6 cellular contexts compared by ENCODE assay signal in the genomic region with DNA sequence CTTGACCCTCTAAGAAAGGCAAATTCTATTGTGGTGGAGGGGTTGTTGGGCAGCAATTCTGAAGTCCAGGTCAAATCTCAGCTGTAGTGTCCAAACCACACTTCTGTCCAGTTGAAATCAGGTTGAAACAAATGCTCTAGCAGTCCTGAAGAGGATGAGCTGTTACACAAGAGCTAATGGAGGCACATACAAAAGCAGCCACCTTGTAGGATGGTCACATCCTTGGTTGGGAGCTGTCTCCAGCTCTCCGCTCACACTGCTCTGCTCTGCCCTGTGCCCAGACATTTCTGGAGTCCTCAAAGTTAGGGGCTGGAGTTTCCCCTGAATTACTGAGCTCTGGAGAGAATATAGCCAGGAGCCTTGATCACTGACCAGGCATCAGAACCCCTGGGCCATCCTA. TPM values are rescaled to one million over a fixed set of nuclear protein-coding genes. Genes with fewer than 3 reads are reported as not detected.
"Had no signal": no experiment of that assay in that cellular context is flagged by ENCODE, and none has a peak within 500 bp of the region (broad histone marks: within the 10 kb centered on the region; RNA-seq: fewer than 3 reads in every experiment).

No MANE protein-coding gene starts in this region.

- H3K4me3 Mint-ChIP-seq: GM23338, H9 had no signal

- DNase-seq: H9, HCEC 1CT, IMR-90 had no signal

- ATAC-seq: GM23338, K562 had no signal

- H3K27ac Mint-ChIP-seq: GM23338, H9 had no signal

- H3K4me3 ChIP-seq: GM23338, K562 had no signal

RNA-seq across cellular contexts. Expression of gene GPR12, which starts 47.2 kb away (rescaled TPM):
- total RNA-seq: GM23338, H9, HT-29, IMR-90, K562 had no signal
